14 cellular contexts compared by ENCODE assay signal in the genomic region with DNA sequence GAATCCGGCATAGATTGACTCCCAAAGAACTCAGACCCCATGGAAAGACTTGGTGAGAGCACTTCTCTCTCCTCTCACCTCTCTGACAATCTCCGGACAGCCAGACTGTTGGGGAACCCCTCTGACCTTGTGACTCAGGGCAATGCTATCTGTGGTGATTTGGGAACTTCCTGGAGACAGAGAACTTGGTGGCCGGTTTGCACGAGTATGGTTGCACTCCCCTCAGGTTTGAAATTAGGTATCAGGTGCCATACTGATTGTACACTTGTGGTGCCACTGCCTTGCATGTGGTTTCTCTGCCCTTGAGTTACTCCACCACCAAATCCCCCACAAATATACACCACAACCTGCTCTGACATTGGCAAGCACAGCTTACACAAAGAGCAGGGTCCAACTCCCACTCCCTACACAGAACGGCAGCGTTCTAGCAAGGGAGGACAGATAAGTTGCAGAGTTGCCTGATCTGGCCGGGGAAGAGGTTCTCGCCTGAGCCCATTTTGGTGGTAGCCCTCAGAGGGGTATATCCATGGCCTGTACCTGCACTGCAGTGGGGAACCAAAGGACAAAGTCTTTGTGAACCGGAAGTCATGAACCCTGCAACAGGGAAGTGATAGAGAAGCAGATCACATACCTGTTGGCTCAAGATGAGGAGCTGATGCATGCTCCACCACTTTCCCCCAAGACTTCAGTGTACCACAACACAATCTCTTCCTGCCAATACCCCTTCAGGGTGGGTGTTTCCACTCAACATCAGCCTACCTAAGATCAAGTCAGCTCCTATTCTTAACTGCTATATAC.
DNase-seq lines count a peak whose midpoint lies in the region; ATAC-seq, FAIRE-seq and TF ChIP-seq lines count a peak whose summit lies in the region.
"Had no signal": no experiment of that assay in that cellular context is flagged by ENCODE, and none has a peak within 500 bp of the region (broad histone marks: within the 10 kb centered on the region; RNA-seq: fewer than 3 reads in every experiment).

No MANE protein-coding gene starts in this region.

- ATAC-seq in HG02973 (IDR thresholded peaks at IDR 0.05; ENCODE audit: unreplicated experiment) = peak; percentile 59
- no peak for ATAC-seq in aorta (ENCODE audit: low FRiP score)
- ATAC-seq: activated T-cell treated with anti-CD3 and anti-CD28 coated beads, Interleukin-2, amount 50 U/mL, for 4 hours had no signal

- no peak for DNase-seq in CD14-positive monocyte (ENCODE audit: low spot score)
- no peak for DNase-seq in GM19239 (ENCODE audit: insufficient read length, low spot score)
- DNase-seq in RPMI7951 (ENCODE audit: low read depth) = peak; percentile 22
- no peak for DNase-seq in GM19238 (ENCODE audit: insufficient read length, low spot score)
- DNase-seq in aorta = no peak
- no peak for DNase-seq in coronary artery (ENCODE audit: low spot score)
- no peak for DNase-seq in mesenchymal stem cell
- DNase-seq: activated T-cell treated with anti-CD3 and anti-CD28 coated beads, Interleukin-2, amount 50 U/mL, for 4 hours; islet precursor cell; KG1; NCI-H446; stimulated activated CD4-positive, alpha-beta T cell treated with anti-CD3 and anti-CD28 coated beads, Interleukin-12 subunit alpha, Interleukin-12 subunit beta, amount 100 ng/mL, for 4 hours had no signal

- H3K4me3 ChIP-seq in aorta (ENCODE audit: low read length in 2 of 2) = no peak overlapping the region
- H3K4me3 ChIP-seq in coronary artery = no peak overlapping the region
- H3K4me3 ChIP-seq in mesenchymal stem cell (ENCODE audit: insufficient read depth in 1 of 2, low read depth in 1 of 2, low read length in 2 of 2) = no peak overlapping the region

- peak; percentile 72 for FAIRE-seq in GM19239 (lab: Jason Lieb, UNC)

- H2BK15ac ChIP-seq in mesenchymal stem cell (ENCODE audit: low read depth, poor library complexity, severe bottlenecking) = no peak overlapping the region

- H3K9ac ChIP-seq in mesenchymal stem cell (ENCODE audit: low read length) = no peak overlapping the region

- no peak overlapping the region for H3K14ac ChIP-seq in mesenchymal stem cell (ENCODE audit: low read length in 2 of 2)

- WGBS in aorta, 2 donors = 87 to 93% methylated on average over 9 of the region's 9 CpGs
- WGBS in mesenchymal stem cell = 91% methylated on average over 8 of the region's 9 CpGs

- no peak overlapping the region for H3K23ac ChIP-seq in mesenchymal stem cell (ENCODE audit: low read length in 2 of 2)

- no peak overlapping the region for H3K18ac ChIP-seq in mesenchymal stem cell (ENCODE audit: low read depth in 1 of 2, low read length in 2 of 2)

- no peak overlapping the region for H2AFZ ChIP-seq in mesenchymal stem cell (ENCODE audit: low read depth, low read length)

- H3K27me3 Mint-ChIP-seq in CD14-positive monocyte (ENCODE audit: low read depth in 3 of 3) = no peaks in the 10 kb centered on the region

- TF ChIP-seq CTCF in CD14-positive monocyte (IDR thresholded peaks at IDR 0.05) (no peak), coronary artery (IDR thresholded peaks at IDR 0.05) (no peak)

- H3K4ac ChIP-seq in mesenchymal stem cell (ENCODE audit: low read depth in 1 of 2, low read length in 2 of 2) = no peak overlapping the region

- H2BK5ac ChIP-seq in mesenchymal stem cell (ENCODE audit: low read depth, low read length, poor library complexity, severe bottlenecking) = no peak overlapping the region

- peak overlapping the region; percentile 18 to 65 (median 55) for H3K27ac Mint-ChIP-seq in CD14-positive monocyte
- H3K27ac Mint-ChIP-seq: brain had no signal

- H2BK120ac ChIP-seq in mesenchymal stem cell (ENCODE audit: low read depth, low read length) = no peak overlapping the region

- peaks cover 56% of the 10 kb centered on the region for H3K4me1 Mint-ChIP-seq in CD14-positive monocyte

- no peak overlapping the region for H2BK12ac ChIP-seq in mesenchymal stem cell (ENCODE audit: low read length in 2 of 2)

- no peak overlapping the region for H2AK5ac ChIP-seq in mesenchymal stem cell (ENCODE audit: low read length, severe bottlenecking)

- H3K4me2 ChIP-seq in mesenchymal stem cell (ENCODE audit: low read length, poor library complexity, severe bottlenecking) = no peak overlapping the region

- no peaks in the 10 kb centered on the region for H3K4me1 ChIP-seq in aorta (ENCODE audit: control insufficient read depth in 1 of 2, insufficient read depth in 2 of 2, low read length in 2 of 2)
- peaks cover 9% of the 10 kb centered on the region for H3K4me1 ChIP-seq in mesenchymal stem cell (ENCODE audit: control insufficient read depth, insufficient read depth, low read depth, low read length)

- H3K9me3 ChIP-seq in aorta (ENCODE audit: control insufficient read depth, low read length) (no peaks in the 10 kb centered on the region), mesenchymal stem cell (ENCODE audit: control insufficient read depth, low read length) (peaks cover 3% of the 10 kb centered on the region)

- no peak overlapping the region for H4K91ac ChIP-seq in mesenchymal stem cell (ENCODE audit: low read length)

- peaks cover 0 to 10% (median 7%) of the 10 kb centered on the region in 7 donors for H3K9me3 Mint-ChIP-seq in CD14-positive monocyte

- intact Hi-C loops in CD14-positive monocyte (cut with micrococcal nuclease) = loop anchor here (10.0 kb wide), 2 partner anchors 45 to 55 kb away; no protein-coding TSS in a partner anchor
- intact Hi-C loops in aorta (cut with DNase I) = no loop called here

- H3K79me1 ChIP-seq in mesenchymal stem cell (replicated peaks; ENCODE audit: low read length, poor library complexity, severe bottlenecking) = peaks cover 11% of the 10 kb centered on the region

- no peak overlapping the region for H3K4me3 Mint-ChIP-seq in CD14-positive monocyte
- H3K4me3 Mint-ChIP-seq: activated T-cell treated with anti-CD3 and anti-CD28 coated beads, Interleukin-2, amount 50 U/mL, for 4 hours; brain had no signal

- H3K36me3 Mint-ChIP-seq in CD14-positive monocyte = peaks cover 7 to 18% of the 10 kb centered on the region in 2 donors
- H3K36me3 Mint-ChIP-seq: brain had no signal

- no peak overlapping the region for H3K27ac ChIP-seq in aorta (ENCODE audit: low read depth in 1 of 2, low read length in 2 of 2)
- no peak overlapping the region for H3K27ac ChIP-seq in coronary artery
- H3K27ac ChIP-seq in mesenchymal stem cell (ENCODE audit: low read length, poor library complexity, severe bottlenecking) = no peak overlapping the region

- H4K8ac ChIP-seq in mesenchymal stem cell (ENCODE audit: low read length) = no peak overlapping the region

- no peaks in the 10 kb centered on the region for H3K36me3 ChIP-seq in aorta (ENCODE audit: control insufficient read depth in 1 of 2, insufficient read depth in 2 of 2, low read length in 1 of 2)
- no peaks in the 10 kb centered on the region for H3K36me3 ChIP-seq in mesenchymal stem cell (ENCODE audit: control insufficient read depth in 1 of 2, insufficient read depth in 2 of 2, low read depth in 1 of 2, low read length in 2 of 2)

- no peaks in the 10 kb centered on the region for H3K27me3 ChIP-seq in aorta (ENCODE audit: control insufficient read depth in 1 of 2, insufficient read depth in 2 of 2, low read length in 1 of 2)
- H3K27me3 ChIP-seq in mesenchymal stem cell (ENCODE audit: control insufficient read depth in 1 of 2, insufficient read depth in 1 of 2, low read length in 2 of 2) = no peaks in the 10 kb centered on the region

Comparison
In these comparisons a context has a peak if more than half of its experiments do, and no peak if none do; other contexts are left out.
1. intact Hi-C loops: an anchor here in CD14-positive monocyte (10.0 kb wide); none called in aorta.